In genomic region chr2:9378433-9379371, GRCh38 we compare ENCODE assay signal across 8 cellular contexts. TPM values are rescaled to one million over a fixed set of nuclear protein-coding genes. Genes with fewer than 3 reads are reported as not detected.
DNase-seq lines count a peak whose midpoint lies in the region; ATAC-seq, FAIRE-seq and TF ChIP-seq lines count a peak whose summit lies in the region.

No MANE protein-coding gene starts in this region.

- H3K4me1 ChIP-seq in HAP-1: no peaks in the 10 kb centered on the region

- no peaks in the 10 kb centered on the region for H3K36me3 Mint-ChIP-seq in glutamatergic neuron (ENCODE audit: unreplicated experiment)

- no peak for TF ChIP-seq POLR2A in H54 (IDR thresholded peaks at IDR 0.05; ENCODE audit: low read depth, low read length)

- peak overlapping the region in 11 of 21 experiments; percentile 10 to 68 (median 33) for H3K27ac ChIP-seq in skin epidermis

- no peak overlapping the region for H3K4me3 ChIP-seq in skin epidermis
- H3K4me3 ChIP-seq in HAP-1: no peak overlapping the region

- no peak for TF ChIP-seq CTCF in glutamatergic neuron (IDR thresholded peaks at IDR 0.05; ENCODE audit: partially characterized antibody, unreplicated experiment)

- FAIRE-seq in H54 (lab: Jason Lieb, UNC): peak; percentile 67

- peaks cover 18% of the 10 kb centered on the region for H3K36me3 ChIP-seq in HAP-1 (replicated peaks)

- no peaks in the 10 kb centered on the region for H3K9me3 ChIP-seq in HAP-1

- H3K27me3 Mint-ChIP-seq in glutamatergic neuron (ENCODE audit: unreplicated experiment): peaks cover 4% of the 10 kb centered on the region

- DNase-seq in H54 (ENCODE audit: insufficient read length, low spot score) (peak; percentile 84), amniotic epithelial cell (ENCODE audit: low read depth) (peak; percentile 73), glutamatergic neuron (peak; percentile 67), HAP-1 (ENCODE audit: low spot score in 2 of 2) (no peak), NK-92 (lab: John Stamatoyannopoulos, UW; ENCODE audit: unreplicated experiment) (no peak)

- peaks cover 2% of the 10 kb centered on the region for H3K9me3 Mint-ChIP-seq in glutamatergic neuron (ENCODE audit: unreplicated experiment)

- in situ Hi-C loops in HAP-1 (cut with MboI; ENCODE audit: low sequenced_read_pairs): no loop called here

- H3K4me1 Mint-ChIP-seq in glutamatergic neuron (ENCODE audit: low read depth, unreplicated experiment): no peaks in the 10 kb centered on the region

- ATAC-seq in GM19324 (IDR thresholded peaks at IDR 0.05; ENCODE audit: low FRiP score, unreplicated experiment) (no peak), GM18858 (IDR thresholded peaks at IDR 0.05; ENCODE audit: unreplicated experiment) (no peak)

- no peak overlapping the region for H3K4me3 Mint-ChIP-seq in glutamatergic neuron (ENCODE audit: unreplicated experiment)

- H3K27ac Mint-ChIP-seq in glutamatergic neuron (ENCODE audit: unreplicated experiment): no peak overlapping the region

- no peaks in the 10 kb centered on the region for H3K27me3 ChIP-seq in HAP-1 (ENCODE audit: low read depth)

RNA-seq across cellular contexts. Expression of gene ITGB1BP1, which starts 44.6 kb away (rescaled TPM):
- total RNA-seq in glutamatergic neuron (ENCODE audit: unreplicated experiment): 62.7 TPM

RNA-seq across cellular contexts. Expression of gene CPSF3, which starts 44.8 kb away (rescaled TPM):
- total RNA-seq in glutamatergic neuron (ENCODE audit: unreplicated experiment): 33.3 TPM

Comparison
In these comparisons a context has a peak if more than half of its experiments do, and no peak if none do; other contexts are left out.
1. DNase-seq: peak in H54 (single experiment), amniotic epithelial cell (single experiment) and glutamatergic neuron (single experiment); none in HAP-1 (0 of 2) and NK-92 (single experiment).